ENCODE assay signal across 18 cellular contexts in the genomic region with DNA sequence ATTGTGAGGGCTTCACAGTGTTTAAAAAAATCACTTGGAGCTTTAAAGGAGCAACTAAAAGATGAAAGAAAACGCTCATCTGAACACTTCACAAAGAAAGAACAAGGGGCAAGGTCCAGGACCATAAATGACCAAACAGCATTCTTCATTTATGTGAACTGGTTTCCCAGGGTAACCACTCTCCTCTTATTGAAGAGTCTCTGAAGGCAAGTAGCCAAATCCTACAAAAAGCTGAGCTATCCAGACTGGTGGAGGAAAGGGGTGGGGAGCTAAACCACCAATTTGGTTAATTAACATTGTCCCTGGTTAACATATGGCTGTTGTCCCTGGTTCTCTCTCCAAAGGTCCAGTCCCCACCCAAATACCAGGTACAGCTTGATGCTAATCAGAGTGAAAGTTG. TPM values are rescaled to one million over a fixed set of nuclear protein-coding genes. Genes with fewer than 3 reads are reported as not detected.
DNase-seq lines count a peak whose midpoint lies in the region; ATAC-seq, FAIRE-seq and TF ChIP-seq lines count a peak whose summit lies in the region.
"Had no signal": no experiment of that assay in that cellular context is flagged by ENCODE, and none has a peak within 500 bp of the region (broad histone marks: within the 10 kb centered on the region; RNA-seq: fewer than 3 reads in every experiment).

No MANE protein-coding gene starts in this region.

- no peak for TF ChIP-seq RAD21 in HepG2 (CRISPR knock-in tag; IDR thresholded peaks at IDR 0.05)

- no peaks in the 10 kb centered on the region for H3K36me3 ChIP-seq in HepG2 (replicated peaks in 1 of 2; ENCODE audit: control insufficient read depth in 1 of 2, insufficient read depth in 2 of 2, low read length in 2 of 2)
- H3K36me3 ChIP-seq in right lobe of liver: no peaks in the 10 kb centered on the region
- H3K36me3 ChIP-seq in brain microvascular endothelial cell (replicated peaks): no peaks in the 10 kb centered on the region
- H3K36me3 ChIP-seq: HAP-1 had no signal

- H2AFZ ChIP-seq in HepG2 (ENCODE audit: low read length): no peak overlapping the region

- peak overlapping the region in 1 of 3 experiments; percentile 35; a peak in 1 of 6 replicates for H3K4me3 ChIP-seq in HepG2 (replicated peaks in 1 of 3; ENCODE audit: insufficient read depth in 1 of 3, low read depth in 2 of 3, low read length in 3 of 3)
- H3K4me3 ChIP-seq in right lobe of liver: no peak overlapping the region
- H3K4me3 ChIP-seq in brain microvascular endothelial cell (ENCODE audit: low read depth, low read length): no peak overlapping the region
- H3K4me3 ChIP-seq: HAP-1 had no signal

- no TSS peak for BruUV-seq in HepG2 (replicated peaks; lab: Mats Ljungman, UMichigan)

- intact Hi-C loops in HepG2 (cut with micrococcal nuclease; ENCODE audit: unreplicated experiment): no loop called here
- intact Hi-C loops in right lobe of liver (cut with DNase I): no loop called here

- peaks cover 71% of the 10 kb centered on the region for H3K4me1 ChIP-seq in HepG2 (ENCODE audit: insufficient read depth, low read length)
- no peaks in the 10 kb centered on the region for H3K4me1 ChIP-seq in right lobe of liver

- H3K27me3 ChIP-seq in HepG2 (ENCODE audit: control insufficient read depth in 1 of 2, insufficient read depth in 2 of 2, low read length in 2 of 2) (no peaks in the 10 kb centered on the region), right lobe of liver (no peaks in the 10 kb centered on the region), brain microvascular endothelial cell (replicated peaks) (no peaks in the 10 kb centered on the region)

- peak; percentile 87 for ATAC-seq in HepG2
- ATAC-seq in right lobe of liver: no peak
- ATAC-seq in GM21723 (IDR thresholded peaks at IDR 0.05; ENCODE audit: unreplicated experiment): no peak
- ATAC-seq in HG02885 (IDR thresholded peaks at IDR 0.05; ENCODE audit: poor library complexity, unreplicated experiment): no peak
- ATAC-seq: activated CD4-positive, alpha-beta T cell treated with anti-CD3 and anti-CD28 coated beads for 36 hours; natural killer cell treated with Interleukin-12 subunit alpha and Interleukin-12 subunit beta and Interleukin-15 and Interleukin-18, amount 100 ng/mL, for 72 hours had no signal

- in situ Hi-C loops in HepG2 (cut with HindIII; ENCODE audit: extremely low pct_ligation_motif_present, low pct_unique_long_range_greater_than_20kb) (no loop called here), brain microvascular endothelial cell (cut with HindIII; ENCODE audit: low pct_ligation_motif_present, low sequenced_read_pairs) (no loop called here)

- H3K27ac ChIP-seq in HepG2 (ENCODE audit: extremely low read length, insufficient read depth, low read length) (peak overlapping the region; percentile 74), right lobe of liver (no peak overlapping the region), brain microvascular endothelial cell (no peak overlapping the region)

- peak overlapping the region; percentile 61 for H3K4me2 ChIP-seq in HepG2 (ENCODE audit: low read depth, low read length)

- TF ChIP-seq EP300 in HepG2 (IDR thresholded peaks at IDR 0.05; ENCODE audit: low read depth in 2 of 2, low read length in 2 of 2): peak in 1 of 2 experiments; percentile 41; a peak in 2 of 4 replicates
- TF ChIP-seq EP300 in HepG2 (CRISPR knock-in tag; IDR thresholded peaks at IDR 0.05; ENCODE audit: borderline replicate concordance): no peak

- CTCF ChIA-PET in HepG2 (lab: Yijun Ruan, JAX; ENCODE audit: low intra/inter-chr PET ratio, low total read pairs): no interaction called here

- H3K9me3 ChIP-seq in HepG2 (ENCODE audit: low read length) (peaks cover 8% of the 10 kb centered on the region; the same call in 1 of the 2 replicates), right lobe of liver (no peaks in the 10 kb centered on the region)
- H3K9me3 ChIP-seq: HAP-1 had no signal

- no peaks in the 10 kb centered on the region for H4K20me1 ChIP-seq in HepG2 (ENCODE audit: insufficient read depth, low read length)

- DNase-seq in HepG2 (ENCODE audit: low spot score): peak; percentile 83
- no peak for DNase-seq in right lobe of liver
- DNase-seq in SW480 (ENCODE audit: low spot score): peak; percentile 33
- DNase-seq in medulla oblongata (ENCODE audit: extremely low spot score): peak; percentile 14
- no peak for DNase-seq in SHP77 (lab: John Stamatoyannopoulos, UW)
- DNase-seq in brain microvascular endothelial cell: no peak
- DNase-seq: activated CD4-positive, alpha-beta T cell treated with anti-CD3 and anti-CD28 coated beads for 36 hours; activated CD8-positive, alpha-beta memory T cell treated with anti-CD3 and anti-CD28 coated beads, Interleukin-2, amount 50 U/mL, for 48 hours; activated naive CD4-positive, alpha-beta T cell treated with anti-CD3 and anti-CD28 coated beads for 36 hours; GF-D8; glutamatergic neuron; NCI-H1048; NCI-H226; SHP77 treated with DMSO at 0.1 percent for 48 hours had no signal

- POLR2A ChIA-PET in HepG2 (lab: Yijun Ruan, JAX): no interaction called here

- TF ChIP-seq POLR2A in HepG2 (IDR thresholded peaks at IDR 0.05; ENCODE audit: insufficient read depth in 1 of 2, low read depth in 2 of 2, low read length in 2 of 2): no peak
- no peak for TF ChIP-seq POLR2A in right lobe of liver (IDR thresholded peaks at IDR 0.05)

- TF ChIP-seq CTCF in HepG2 (CRISPR knock-in tag; IDR thresholded peaks at IDR 0.05) (no peak), right lobe of liver (IDR thresholded peaks at IDR 0.05) (no peak), brain microvascular endothelial cell (IDR thresholded peaks at IDR 0.05; ENCODE audit: low read depth, low read length, missing control alignments) (no peak)

- peak overlapping the region; percentile 53 for H3K9ac ChIP-seq in HepG2 (ENCODE audit: insufficient read depth, low read depth, low read length)

- WGBS in HepG2 (ENCODE audit: low lambda C conversion rate): 4% methylated on average over 1 of the region's 1 CpG
- 27% methylated on average over 1 of the region's 1 CpG for WGBS in right lobe of liver (ENCODE audit: insufficient coverage, low coverage, low lambda C conversion rate, missing lambda C conversion rate)

- H3K79me2 ChIP-seq in HepG2 (ENCODE audit: insufficient read depth, low read length): peaks cover 57% of the 10 kb centered on the region

- FAIRE-seq in HepG2 (lab: Jason Lieb, UNC): peak; percentile 34

TF ChIP-seq in HepG2, 621 proteins besides CTCF, POLR2A, EP300 and RAD21 (continues in another document):
- no peak for TF ChIP-seq CBX5 (CRISPR knock-in tag; IDR thresholded peaks at IDR 0.05; ENCODE audit: borderline replicate concordance)

RNA-seq across cellular contexts. Expression of gene OSBPL10, which starts 58.1 kb away (rescaled TPM):
- 10.3 and 10.4 TPM in 2 replicates for total RNA-seq in HepG2 (2016; rRNA removed; fragmentation: Illumina TruSeq; extraction: Trizol)
- total RNA-seq in HepG2 (2016; cell fraction: cytosol; rRNA removed; fragmentation: Illumina TruSeq; extraction: Trizol; ENCODE audit: low read depth): 15.7 and 16.3 TPM in 2 replicates
- total RNA-seq in HepG2 (2016; cell fraction: insoluble cytoplasmic fraction; rRNA removed; fragmentation: Illumina TruSeq; extraction: Trizol): 9.3 and 10.1 TPM in 2 replicates
- 10.0 and 10.5 TPM in 2 replicates for total RNA-seq in HepG2 (2016; cell fraction: membrane; rRNA removed; fragmentation: Illumina TruSeq; extraction: Trizol)
- total RNA-seq in HepG2 (2016; cell fraction: nucleus; rRNA removed; fragmentation: Illumina TruSeq; extraction: Trizol): 13.6 and 13.9 TPM in 2 replicates
- polyA plus RNA-seq in HepG2 (2011; rRNA removed): 19.5 and 28.6 TPM in 2 replicates
- 15.3 and 24.4 TPM in 2 replicates for polyA plus RNA-seq in HepG2 (2011; cell fraction: cytosol; rRNA removed)
- 25.7 and 37.4 TPM in 2 replicates for polyA plus RNA-seq in HepG2 (2011; cell fraction: nucleus; rRNA removed)
- polyA plus RNA-seq in HepG2 (2012): 15.1 and 15.2 TPM in 2 replicates
- 3.0 and 3.8 TPM in 2 replicates for polyA plus RNA-seq in HepG2 (2016; cell fraction: cytosol; fragmentation: Illumina TruSeq; extraction: Trizol; ENCODE audit: low read depth)
- polyA plus RNA-seq in HepG2 (2016; cell fraction: insoluble cytoplasmic fraction; fragmentation: Illumina TruSeq; extraction: Trizol; ENCODE audit: low read depth): 9.7 and 12.3 TPM in 2 replicates
- polyA plus RNA-seq in HepG2 (2016; cell fraction: membrane; fragmentation: Illumina TruSeq; extraction: Trizol; ENCODE audit: low read depth): 5.5 and 5.6 TPM in 2 replicates
- polyA plus RNA-seq in HepG2 (2016; cell fraction: nucleus; fragmentation: Illumina TruSeq; extraction: Trizol; ENCODE audit: insufficient read depth, low read depth): 8.8 and 10.8 TPM in 2 replicates
- 52.4 and 58.7 TPM in 2 replicates for polyA minus RNA-seq in HepG2 (2011; rRNA and poly(A)+ RNA removed; ENCODE audit: low replicate concordance)
- 23.8 and 35.0 TPM in 2 replicates for polyA minus RNA-seq in HepG2 (2011; cell fraction: cytosol; rRNA and poly(A)+ RNA removed)
- polyA minus RNA-seq in HepG2 (2011; cell fraction: nucleus; rRNA and poly(A)+ RNA removed): 44.6 and 59.5 TPM in 2 replicates
- 10 to 100 TPM in 1 of 6 experiments, 1 to 10 TPM in 5; 2.2 to 13.0 (median 3.7) TPM for total RNA-seq in right lobe of liver

RNA-seq across cellular contexts. Expression of gene ZNF860, which starts 58.6 kb away (rescaled TPM):
- 0.55 and 0.66 TPM in 2 replicates for total RNA-seq in HepG2 (2016; rRNA removed; fragmentation: Illumina TruSeq; extraction: Trizol)
- not detected in 2 replicates for total RNA-seq in HepG2 (2016; cell fraction: cytosol; rRNA removed; fragmentation: Illumina TruSeq; extraction: Trizol; ENCODE audit: low read depth)
- 0.54 TPM in 2 replicates for total RNA-seq in HepG2 (2016; cell fraction: insoluble cytoplasmic fraction; rRNA removed; fragmentation: Illumina TruSeq; extraction: Trizol)
- total RNA-seq in HepG2 (2016; cell fraction: membrane; rRNA removed; fragmentation: Illumina TruSeq; extraction: Trizol): 0.28 and 0.53 TPM in 2 replicates
- 0.63 and 1.2 TPM in 2 replicates for total RNA-seq in HepG2 (2016; cell fraction: nucleus; rRNA removed; fragmentation: Illumina TruSeq; extraction: Trizol)
- 0.51 and 0.73 TPM in 2 replicates for polyA plus RNA-seq in HepG2 (2011; rRNA removed)
- polyA plus RNA-seq in HepG2 (2011; cell fraction: cytosol; rRNA removed): 0.31 and 0.36 TPM in 2 replicates
- polyA plus RNA-seq in HepG2 (2011; cell fraction: nucleus; rRNA removed): 0.37 and 0.59 TPM in 2 replicates
- 0.23 and 0.52 TPM in 2 replicates for polyA plus RNA-seq in HepG2 (2012)
- not detected in 2 replicates for polyA plus RNA-seq in HepG2 (2016; cell fraction: cytosol; fragmentation: Illumina TruSeq; extraction: Trizol; ENCODE audit: low read depth)
- 0.76 and 0.84 TPM in 2 replicates for polyA plus RNA-seq in HepG2 (2016; cell fraction: insoluble cytoplasmic fraction; fragmentation: Illumina TruSeq; extraction: Trizol; ENCODE audit: low read depth)
- 0.13 and 0.15 TPM in 2 replicates for polyA plus RNA-seq in HepG2 (2016; cell fraction: membrane; fragmentation: Illumina TruSeq; extraction: Trizol; ENCODE audit: low read depth)
- 0.71 and 1.2 TPM in 2 replicates for polyA plus RNA-seq in HepG2 (2016; cell fraction: nucleus; fragmentation: Illumina TruSeq; extraction: Trizol; ENCODE audit: insufficient read depth, low read depth)
- polyA minus RNA-seq in HepG2 (2011; rRNA and poly(A)+ RNA removed; ENCODE audit: low replicate concordance): 2.4 and 7.7 TPM in 2 replicates
- 0.53 TPM in 1 of 2 replicates, not detected in the other for polyA minus RNA-seq in HepG2 (2011; cell fraction: cytosol; rRNA and poly(A)+ RNA removed)
- 2.4 and 3.1 TPM in 2 replicates for polyA minus RNA-seq in HepG2 (2011; cell fraction: nucleus; rRNA and poly(A)+ RNA removed)
- under 1 TPM in 5 of 6 experiments, not detected in 1; 0.06 to 0.39 (median 0.13) TPM for total RNA-seq in right lobe of liver
- total RNA-seq: natural killer cell treated with Interleukin-12 subunit alpha and Interleukin-12 subunit beta and Interleukin-15 and Interleukin-18, amount 100 ng/mL, for 72 hours had no signal

Comparison
In these comparisons a context has a peak if more than half of its experiments do, and no peak if none do; other contexts are left out.
1. DNase-seq: peak in HepG2 (single experiment), SW480 (single experiment) and medulla oblongata (single experiment); none in right lobe of liver (0 of 3), SHP77 (0 of 2) and brain microvascular endothelial cell (single experiment).